ENCODE assay signal across 9 cellular contexts in the genomic region with DNA sequence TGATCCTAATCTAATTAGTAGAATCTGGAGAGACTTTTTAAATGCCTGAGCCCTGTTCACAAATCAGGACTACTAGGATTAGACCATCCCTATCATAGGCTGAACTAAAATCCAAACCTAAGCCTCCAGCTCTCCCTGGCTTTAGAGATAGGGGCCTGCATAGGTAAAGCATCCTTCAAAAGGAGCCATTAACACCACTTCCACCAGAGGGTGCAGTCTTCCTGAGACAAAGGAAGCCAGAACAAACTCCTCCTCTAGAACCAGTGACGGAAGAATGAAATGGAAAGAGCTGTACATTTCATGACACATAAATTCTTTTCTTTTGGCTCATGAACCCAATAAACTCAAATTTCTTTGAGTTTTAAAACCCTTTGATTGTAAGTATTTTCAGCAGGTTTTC.
DNase-seq lines count a peak whose midpoint lies in the region; ATAC-seq and TF ChIP-seq lines count a peak whose summit lies in the region.
"Had no signal": no experiment of that assay in that cellular context is flagged by ENCODE, and none has a peak within 500 bp of the region (broad histone marks: within the 10 kb centered on the region; RNA-seq: fewer than 3 reads in every experiment).

No MANE protein-coding gene starts in this region.

- no peak overlapping the region for H3K4me3 ChIP-seq in uterus

- no peak for TF ChIP-seq POLR2A in uterus (IDR thresholded peaks at IDR 0.05)

- no peak overlapping the region for H3K4me3 Mint-ChIP-seq in immature natural killer cell
- H3K4me3 Mint-ChIP-seq: activated naive CD4-positive, alpha-beta T cell treated with anti-CD3 and anti-CD28 coated beads, Interleukin-2, amount 50 U/mL, for 24 hours had no signal

- no peaks in the 10 kb centered on the region for H3K4me1 Mint-ChIP-seq in immature natural killer cell
- H3K4me1 Mint-ChIP-seq: activated naive CD4-positive, alpha-beta T cell treated with anti-CD3 and anti-CD28 coated beads, Interleukin-2, amount 50 U/mL, for 24 hours had no signal

- H3K27ac ChIP-seq in VCaP (no peak overlapping the region), uterus (no peak overlapping the region)

- intact Hi-C loops in uterus (cut with DNase I; ENCODE audit: low total_unique reads): no loop called here

- no peaks in the 10 kb centered on the region for H3K27me3 ChIP-seq in uterus

- peaks cover 2 to 39% (median 11%) of the 10 kb centered on the region in 6 donors for H3K9me3 Mint-ChIP-seq in immature natural killer cell
- H3K9me3 Mint-ChIP-seq: activated naive CD4-positive, alpha-beta T cell treated with anti-CD3 and anti-CD28 coated beads, Interleukin-2, amount 50 U/mL, for 24 hours had no signal

- TF ChIP-seq CTCF in VCaP (conservative IDR thresholded peaks at IDR 0.05): peak; percentile 70
- TF ChIP-seq CTCF in uterus (IDR thresholded peaks at IDR 0.05): peak in 1 of 4 experiments; percentile 4

- peak; percentile 6 for DNase-seq in stimulated activated CD4-positive, alpha-beta T cell treated with anti-CD3 and anti-CD28 coated beads, Interleukin-15, amount 100 ng/mL, for 24 hours
- no peak for DNase-seq in stimulated activated CD4-positive, alpha-beta T cell treated with anti-CD3 and anti-CD28 coated beads, Interleukin-12 subunit alpha, Interleukin-12 subunit beta, amount 100 ng/mL, for 4 hours
- DNase-seq in NCI-H2029 (lab: John Stamatoyannopoulos, UW) (peak; percentile 82), left kidney (ENCODE audit: low read depth, low spot score) (peak; percentile 61), immature natural killer cell (no peak), uterus (no peak)

- peaks cover 0 to 3% (median 0%) of the 10 kb centered on the region in 3 donors for H3K27me3 Mint-ChIP-seq in immature natural killer cell (ENCODE audit: low read depth in 3 of 3)
- H3K27me3 Mint-ChIP-seq: activated naive CD4-positive, alpha-beta T cell treated with anti-CD3 and anti-CD28 coated beads, Interleukin-2, amount 50 U/mL, for 24 hours had no signal

- no peaks in the 10 kb centered on the region for H3K36me3 Mint-ChIP-seq in immature natural killer cell
- H3K36me3 Mint-ChIP-seq: activated naive CD4-positive, alpha-beta T cell treated with anti-CD3 and anti-CD28 coated beads, Interleukin-2, amount 50 U/mL, for 24 hours had no signal

- no peaks in the 10 kb centered on the region for H3K4me1 ChIP-seq in uterus

- no peaks in the 10 kb centered on the region for H3K9me3 ChIP-seq in uterus

- no peaks in the 10 kb centered on the region for H3K36me3 ChIP-seq in uterus

- peak; percentile 79 for ATAC-seq in HG03139 (IDR thresholded peaks at IDR 0.05; ENCODE audit: unreplicated experiment)

- H3K27ac Mint-ChIP-seq in immature natural killer cell: no peak overlapping the region
- H3K27ac Mint-ChIP-seq: activated naive CD4-positive, alpha-beta T cell treated with anti-CD3 and anti-CD28 coated beads, Interleukin-2, amount 50 U/mL, for 24 hours had no signal

Comparison
In these comparisons a context has a peak if more than half of its experiments do, and no peak if none do; other contexts are left out.
1. DNase-seq: peak in stimulated activated CD4-positive, alpha-beta T cell treated with anti-CD3 and anti-CD28 coated beads, Interleukin-15, amount 100 ng/mL, for 24 hours (single experiment), NCI-H2029 (single experiment) and left kidney (single experiment); none in stimulated activated CD4-positive, alpha-beta T cell treated with anti-CD3 and anti-CD28 coated beads, Interleukin-12 subunit alpha, Interleukin-12 subunit beta, amount 100 ng/mL, for 4 hours (single experiment), immature natural killer cell (0 of 3) and uterus (0 of 2).